1 cellular context compared by ENCODE assay signal in genomic region chr5:139734517-139734916, GRCh38.
A peak's percentile ranks its signal among the peaks of the same experiment; 100 is the strongest.
TF ChIP-seq lines count a peak whose summit lies in the region.

No MANE protein-coding gene starts in this region.

TF ChIP-seq in HepG2, 621 proteins besides CTCF, POLR2A, EP300 and RAD21 (continued from another document):
- TF ChIP-seq YY1 (IDR thresholded peaks at IDR 0.05; ENCODE audit: insufficient read depth, insufficient replicate concordance, low read depth, low read length) (peak; percentile 40), ZSCAN12 (CRISPR knock-in tag; IDR thresholded peaks at IDR 0.05) (no peak), PPARG (CRISPR knock-in tag; conservative IDR thresholded peaks at IDR 0.05) (peak; percentile 25; the same call in 1 of the 2 replicates), ZFP62 (CRISPR knock-in tag; IDR thresholded peaks at IDR 0.05) (no peak), ZNF143 (CRISPR knock-in tag; IDR thresholded peaks at IDR 0.05) (peak; percentile 80), NCOA1 (CRISPR knock-in tag; IDR thresholded peaks at IDR 0.05) (no peak), HDAC2 (CRISPR knock-in tag; IDR thresholded peaks at IDR 0.05) (peak; percentile 25; the same call in 1 of the 2 replicates), ZNF530 (CRISPR knock-in tag; IDR thresholded peaks at IDR 0.05; ENCODE audit: low read depth) (0 out of 2 replicates have a peak, but pooled peaks have one; percentile 15), EEA1 (CRISPR knock-in tag; IDR thresholded peaks at IDR 0.05; ENCODE audit: borderline replicate concordance) (0 out of 2 replicates have a peak, but pooled peaks have one; percentile 4), ZBTB7B (CRISPR knock-in tag; IDR thresholded peaks at IDR 0.05) (peak; percentile 82), DMAP1 (CRISPR knock-in tag; IDR thresholded peaks at IDR 0.05) (0 out of 2 replicates have a peak, but pooled peaks have one; percentile 10), MED1 (CRISPR knock-in tag; IDR thresholded peaks at IDR 0.05) (no peak), ZFX (CRISPR knock-in tag; IDR thresholded peaks at IDR 0.05; ENCODE audit: low read depth) (peak; percentile 10; the same call in 1 of the 2 replicates), ETV6 (CRISPR knock-in tag; conservative IDR thresholded peaks at IDR 0.05) (no peak), ZNF547 (CRISPR knock-in tag; IDR thresholded peaks at IDR 0.05) (no peak), KLF9 (CRISPR knock-in tag; IDR thresholded peaks at IDR 0.05; ENCODE audit: low read depth) (no peak), ZNF770 (CRISPR knock-in tag; IDR thresholded peaks at IDR 0.05) (no peak)
- TF ChIP-seq, protein P1, sequence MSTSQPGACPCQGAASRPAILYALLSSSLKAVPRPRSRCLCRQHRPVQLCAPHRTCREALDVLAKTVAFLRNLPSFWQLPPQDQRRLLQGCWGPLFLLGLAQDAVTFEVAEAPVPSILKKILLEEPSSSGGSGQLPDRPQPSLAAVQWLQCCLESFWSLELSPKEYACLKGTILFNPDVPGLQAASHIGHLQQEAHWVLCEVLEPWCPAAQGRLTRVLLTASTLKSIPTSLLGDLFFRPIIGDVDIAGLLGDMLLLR (CRISPR knock-in tag; IDR thresholded peaks at IDR 0.05): no peak
- TF ChIP-seq, protein P2, sequence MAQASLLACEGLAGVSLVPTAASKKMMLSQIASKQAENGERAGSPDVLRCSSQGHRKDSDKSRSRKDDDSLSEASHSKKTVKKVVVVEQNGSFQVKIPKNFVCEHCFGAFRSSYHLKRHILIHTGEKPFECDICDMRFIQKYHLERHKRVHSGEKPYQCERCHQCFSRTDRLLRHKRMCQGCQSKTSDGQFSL (CRISPR knock-in tag; IDR thresholded peaks at IDR 0.05): 0 out of 2 replicates have a peak, but pooled peaks have one; percentile 19
